35 cellular contexts compared by ENCODE assay signal in genomic region chr10:123939591-123939990, GRCh38. TPM values are rescaled to one million over a fixed set of nuclear protein-coding genes. Genes with fewer than 3 reads are reported as not detected.
"Had no signal": no experiment of that assay in that cellular context is flagged by ENCODE, and none has a peak within 500 bp of the region (broad histone marks: within the 10 kb centered on the region; RNA-seq: fewer than 3 reads in every experiment).

No MANE protein-coding gene starts in this region.

- DNase-seq: activated effector memory CD4-positive, alpha-beta T cell treated with anti-CD3 and anti-CD28 coated beads, Interleukin-2, amount 50 U/mL, for 16 hours; activated effector memory CD4-positive, alpha-beta T cell treated with Interleukin-2 at 50 U/mL for 16 hours; activated gamma-delta T cell; activated gamma-delta T cell treated with Interleukin-2 at 50 U/mL for 16 hours; activated naive CD4-positive, alpha-beta T cell; activated naive CD4-positive, alpha-beta T cell treated with anti-CD3 and anti-CD28 coated beads for 36 hours; activated naive CD4-positive, alpha-beta T cell treated with anti-CD3 and anti-CD28 coated beads, Interleukin-2, amount 10 ng/mL, durations not matched to agents 7 days and 5 days; activated naive CD4-positive, alpha-beta T cell treated with anti-CD3 and anti-CD28 coated beads, Interleukin-2, amount 50 U/mL, for 16 hours; activated naive CD4-positive, alpha-beta T cell treated with Interleukin-2 at 50 U/mL for 16 hours; activated naive CD8-positive, alpha-beta T cell treated with anti-CD3 and anti-CD28 coated beads for 36 hours; activated naive CD8-positive, alpha-beta T cell treated with anti-CD3 and anti-CD28 coated beads, Interleukin-2, amount 10 ng/mL, durations not matched to agents 7 days and 5 days; activated naive CD8-positive, alpha-beta T cell treated with anti-CD3 and anti-CD28 coated beads, Interleukin-2, amount 50 U/mL, for 24 hours; activated T-cell treated with anti-CD3 and anti-CD28 coated beads, Interleukin-2, amount 50 U/mL, for 24 hours; activated T-cell treated with anti-CD3 and anti-CD28 coated beads, Interleukin-2, amount 50 U/mL, for 4 hours; activated T-cell treated with anti-CD3 and anti-CD28 coated beads, Interleukin-2, amount 50 U/mL, for 48 hours; activated T-cell treated with anti-CD3 and anti-CD28 coated beads, Interleukin-2, amount 50 U/mL, for 72 hours; adrenal gland; amniotic stem cell; amygdala; aorta; body of pancreas; brain microvascular endothelial cell; caudate nucleus; central memory CD4-positive, alpha-beta T cell; cerebellar nuclear complex had no signal

- H3K4me1 ChIP-seq: adrenal gland, ascending aorta, body of pancreas, breast epithelium had no signal

- H3K36me3 ChIP-seq: adrenal gland, ascending aorta, brain microvascular endothelial cell, breast epithelium, cardiac muscle cell had no signal

- H3K27me3 ChIP-seq: adrenal gland, ascending aorta, body of pancreas, brain microvascular endothelial cell, breast epithelium, cardiac muscle cell had no signal

- H3K27ac ChIP-seq: adrenal gland, ascending aorta, body of pancreas, brain microvascular endothelial cell, breast epithelium, cardiac muscle cell had no signal

- H3K4me3 ChIP-seq: adrenal gland, ascending aorta, body of pancreas, breast epithelium, cardiac muscle cell had no signal

- H3K9me3 ChIP-seq: adrenal gland, ascending aorta, body of pancreas, breast epithelium had no signal

- FAIRE-seq: astrocyte, bronchial epithelial cell had no signal

RNA-seq across cellular contexts. Expression of gene CPXM2, which starts 48.0 kb away (rescaled TPM):
- total RNA-seq: activated naive CD4-positive, alpha-beta T cell treated with anti-CD3 and anti-CD28 coated beads for 36 hours; activated naive CD4-positive, alpha-beta T cell treated with anti-CD3 and anti-CD28 coated beads, Interleukin-2, amount 50 U/mL, for 72 hours; activated naive CD8-positive, alpha-beta T cell treated with anti-CD3 and anti-CD28 coated beads for 36 hours; activated naive CD8-positive, alpha-beta T cell treated with anti-CD3 and anti-CD28 coated beads, Interleukin-2, amount 10 ng/mL, durations not matched to agents 7 days and 5 days; activated T-cell treated with anti-CD3 and anti-CD28 coated beads, Interleukin-2, amount 50 U/mL, for 4 hours; activated T-cell treated with anti-CD3 and anti-CD28 coated beads, Interleukin-2, amount 50 U/mL, for 72 hours; activated T-helper 1 cell treated with anti-CD3 and anti-CD28 coated beads, Interleukin-12 subunit alpha, Interleukin-12 subunit beta, Interleukin-2, Interleukin-4 antibody, amounts not matched to agents 30 ng/mL and 10 ng/mL and 1 ng/mL, durations not matched to agents 14 hours and 24 hours and 36 hours; activated T-helper 17 cell treated with anti-CD3 and anti-CD28 coated beads, Interleukin-2, amount 50 U/mL, for 72 hours; activated T-helper 2 cell treated with anti-CD3 and anti-CD28 coated beads, Interferon-gamma antibody, Interleukin-2, Interleukin-4, amounts not matched to agents 10 μg/mL and 5 μg/mL and 100 μg/mL, durations not matched to agents 14 hours and 24 hours and 36 hours; chondrocyte had no signal
